In genomic region chr1:205374205-205375078, GRCh38 we compare ENCODE assay signal across 11 cellular contexts. TPM values are rescaled to one million over a fixed set of nuclear protein-coding genes. Genes with fewer than 3 reads are reported as not detected.
DNase-seq lines count a peak whose midpoint lies in the region; ATAC-seq and TF ChIP-seq lines count a peak whose summit lies in the region.
"Had no signal": no experiment of that assay in that cellular context is flagged by ENCODE, and none has a peak within 500 bp of the region (broad histone marks: within the 10 kb centered on the region; RNA-seq: fewer than 3 reads in every experiment).

No MANE protein-coding gene starts in this region.

- H3K4me1 ChIP-seq in thyroid gland, result peaks cover 40 to 64% of the 10 kb centered on the region in 2 donors

- no peaks in the 10 kb centered on the region for H3K9me3 ChIP-seq in thyroid gland
- H3K9me3 ChIP-seq: neutrophil had no signal

- peak; percentile 28 for DNase-seq in NCI-H2196 (lab: John Stamatoyannopoulos, UW; ENCODE audit: unreplicated experiment)
- DNase-seq in NCI-H2196 treated with DMSO at 0.1 percent for 48 hours (lab: John Stamatoyannopoulos, UW; ENCODE audit: unreplicated experiment), result no peak
- DNase-seq in SW480 (ENCODE audit: low spot score), result peak; percentile 18
- DNase-seq in fibroblast of peridontal ligament (ENCODE audit: extremely low read depth), result peak; percentile 55
- peak; percentile 56 to 62 for DNase-seq in thyroid gland
- DNase-seq in T-helper 2 cell, result no peak
- DNase-seq in NCI-H345 (lab: John Stamatoyannopoulos, UW), result no peak
- DNase-seq: activated CD4-positive, alpha-beta T cell treated with anti-CD3 and anti-CD28 coated beads for 1 hour; GOT3 had no signal

- TF ChIP-seq POLR2A in thyroid gland (IDR thresholded peaks at IDR 0.05), result no peak

- no peak for ATAC-seq in HG02759 (IDR thresholded peaks at IDR 0.05; ENCODE audit: unreplicated experiment)

- peak overlapping the region; percentile 56 to 86 (median 82) for H3K27ac ChIP-seq in thyroid gland
- H3K27ac ChIP-seq: neutrophil had no signal

- 21 to 22% methylated on average over 10 of the region's 10 CpGs for WGBS in thyroid gland, 2 donors

- H3K27me3 ChIP-seq in thyroid gland, result no peaks in the 10 kb centered on the region

- no peak for TF ChIP-seq CTCF in thyroid gland (IDR thresholded peaks at IDR 0.05)

- no peaks in the 10 kb centered on the region for H3K36me3 ChIP-seq in thyroid gland
- H3K36me3 ChIP-seq: neutrophil had no signal

- intact Hi-C loops in thyroid gland (cut with DNase I), result no loop called here

- no peak overlapping the region for H3K4me3 ChIP-seq in thyroid gland (replicated peaks in 1 of 3)

RNA-seq across cellular contexts. Expression of gene KLHDC8A, which starts 17.7 kb away (rescaled TPM):
- total RNA-seq in thyroid gland, result 1 to 10 TPM; 1.1 to 2.0 (median 1.5) TPM

RNA-seq across cellular contexts. Expression of gene LEMD1, which starts 47.4 kb away (rescaled TPM):
- total RNA-seq in thyroid gland, result 1 to 10 TPM in 3 of 4 donors, under 1 TPM in 1; 0.67 to 7.3 (median 6.0) TPM

RNA-seq across cellular contexts. Expression of gene NUAK2, which starts 52.9 kb away (rescaled TPM):
- 10 to 100 TPM; 16.8 to 41.0 (median 26.8) TPM for total RNA-seq in thyroid gland

Comparison
In these comparisons a context has a peak if more than half of its experiments do, and no peak if none do; other contexts are left out.
1. DNase-seq: peak in NCI-H2196 (single experiment), SW480 (single experiment), fibroblast of peridontal ligament (single experiment) and thyroid gland (2 of 2); none in NCI-H2196 treated with DMSO at 0.1 percent for 48 hours (single experiment), T-helper 2 cell (0 of 5) and NCI-H345 (single experiment).